8 cellular contexts compared by ENCODE assay signal in genomic region chr10:100338434-100339036, GRCh38. TPM values are rescaled to one million over a fixed set of nuclear protein-coding genes. Genes with fewer than 3 reads are reported as not detected.
A peak's percentile ranks its signal among the peaks of the same experiment; 100 is the strongest.
DNase-seq lines count a peak whose midpoint lies in the region; ATAC-seq and TF ChIP-seq lines count a peak whose summit lies in the region.

No MANE protein-coding gene starts in this region.

- peak overlapping the region in 6 of 11 experiments; percentile 0 to 50 (median 38); a peak in 9 of 22 replicates for H3K27ac ChIP-seq in BLaER1 treated with 17β-estradiol and CSF1 and Interleukin-3, amounts not matched to agents 10 nM and 100 nM
- no peak overlapping the region for H3K27ac ChIP-seq in mammary epithelial cell (ENCODE audit: insufficient read depth, low read depth, low read length)

- ATAC-seq in GM21619 (IDR thresholded peaks at IDR 0.05; ENCODE audit: unreplicated experiment) = peak; percentile 53
- no peak for ATAC-seq in HG03460 (IDR thresholded peaks at IDR 0.05; ENCODE audit: unreplicated experiment)

- H3K9ac ChIP-seq in BLaER1 treated with 17β-estradiol and CSF1 and Interleukin-3, amounts not matched to agents 10 nM and 100 nM = peak overlapping the region in 4 of 11 experiments; percentile 6 to 54 (median 30); a peak in 6 of 22 replicates
- H3K9ac ChIP-seq in mammary epithelial cell (ENCODE audit: insufficient read depth, low read length) = no peak overlapping the region

- 61% methylated on average over 4 of the region's 4 CpGs for WGBS in mammary epithelial cell (ENCODE audit: low coverage, missing lambda C conversion rate)

- no peaks in the 10 kb centered on the region for H3K79me2 ChIP-seq in mammary epithelial cell (ENCODE audit: insufficient read depth, low read length)

- no peaks in the 10 kb centered on the region for H4K20me1 ChIP-seq in BLaER1 treated with 17β-estradiol and CSF1 and Interleukin-3, amounts not matched to agents 10 nM and 100 nM
- H4K20me1 ChIP-seq in mammary epithelial cell (ENCODE audit: insufficient read depth, low read length) = no peaks in the 10 kb centered on the region

- no peak overlapping the region for H2AFZ ChIP-seq in mammary epithelial cell (ENCODE audit: low read depth, low read length)

- intact Hi-C loops in mammary epithelial cell (cut with micrococcal nuclease) = loop anchor here (1.0 to 5.0 kb wide), 4 partner anchors 34 to 170 kb away; no protein-coding TSS in a partner anchor

- dilution Hi-C loops in mammary epithelial cell (cut with HindIII; ENCODE audit: low sequenced_read_pairs) = loop anchor here (5.0 to 25.0 kb wide), 3 partner anchors 41 to 549 kb away; no protein-coding TSS in a partner anchor

- no peaks in the 10 kb centered on the region for H3K9me3 ChIP-seq in BLaER1 treated with 17β-estradiol and CSF1 and Interleukin-3, amounts not matched to agents 10 nM and 100 nM (replicated peaks in 1 of 11)
- H3K9me3 ChIP-seq in mammary epithelial cell (replicated peaks; ENCODE audit: insufficient read depth, low read length) = no peaks in the 10 kb centered on the region

- peak; percentile 89 to 95 for TF ChIP-seq CTCF in mammary epithelial cell (conservative IDR thresholded peaks at IDR 0.05 in 1 of 2, IDR thresholded peaks at IDR 0.05 in 1 of 2; ENCODE audit: extremely low read depth in 1 of 2, insufficient read depth in 1 of 2, low read depth in 1 of 2, low read length in 2 of 2)

- DNase-seq in NCI-H1930 (lab: John Stamatoyannopoulos, UW) = peak; percentile 35 to 55
- peak; percentile 51 to 74 (median 59) for DNase-seq in activated CD4-positive, CD25-positive, alpha-beta regulatory T cell (lab: John Stamatoyannopoulos, UW)
- DNase-seq in mammary epithelial cell = peak; percentile 38
- peak; percentile 69 for DNase-seq in kidney tubule cell (ENCODE audit: low spot score)
- peak; percentile 84 for DNase-seq in stimulated activated CD4-positive, alpha-beta T cell treated with anti-CD3 and anti-CD28 coated beads, Interleukin-4, amount 100 ng/mL, for 24 hours

- CTCF ChIA-PET in mammary epithelial cell (lab: Charles Lee; ENCODE audit: low non-redundant PET) = interaction anchor here (1.7 kb wide), 1 partner anchor 170 kb away, joined by 7 read pairs; no protein-coding TSS in a partner anchor

- H3K27me3 ChIP-seq in BLaER1 treated with 17β-estradiol and CSF1 and Interleukin-3, amounts not matched to agents 10 nM and 100 nM = no peaks in the 10 kb centered on the region
- H3K27me3 ChIP-seq in mammary epithelial cell (ENCODE audit: insufficient read depth, low read length) = no peaks in the 10 kb centered on the region

- in situ Hi-C loops in mammary epithelial cell (cut with MboI; ENCODE audit: low sequenced_read_pairs in 2 of 2) = loop anchor here (25.0 kb wide), 1 partner anchor 549 kb away; no protein-coding TSS in a partner anchor

- peaks cover 11 to 45% (median 15%) of the 10 kb centered on the region in 10 experiments for H3K4me1 ChIP-seq in BLaER1 treated with 17β-estradiol and CSF1 and Interleukin-3, amounts not matched to agents 10 nM and 100 nM
- H3K4me1 ChIP-seq in mammary epithelial cell (ENCODE audit: insufficient read depth, low read length) = no peaks in the 10 kb centered on the region

- no TSS peak for BruUV-seq in mammary epithelial cell (replicated peaks; lab: Mats Ljungman, UMichigan)

- H3K36me3 ChIP-seq in BLaER1 treated with 17β-estradiol and CSF1 and Interleukin-3, amounts not matched to agents 10 nM and 100 nM = no peaks in the 10 kb centered on the region
- H3K36me3 ChIP-seq in mammary epithelial cell (ENCODE audit: insufficient read depth, low read length) = no peaks in the 10 kb centered on the region

- H3K4me3 ChIP-seq in BLaER1 treated with 17β-estradiol and CSF1 and Interleukin-3, amounts not matched to agents 10 nM and 100 nM = peak overlapping the region in 1 of 10 experiments; percentile 22; a peak in 1 of 20 replicates
- H3K4me3 ChIP-seq in mammary epithelial cell (replicated peaks in 1 of 3; ENCODE audit: insufficient read depth in 1 of 3, low read depth in 2 of 3, low read length in 3 of 3) = no peak overlapping the region

- peak overlapping the region; percentile 61 to 92 (median 73) for H3K4me2 ChIP-seq in BLaER1 treated with 17β-estradiol and CSF1 and Interleukin-3, amounts not matched to agents 10 nM and 100 nM
- no peak overlapping the region for H3K4me2 ChIP-seq in mammary epithelial cell (ENCODE audit: insufficient read depth, low read depth, low read length)

RNA-seq across cellular contexts. Expression of gene SCD, which starts 8.5 kb away (rescaled TPM):
- 100 to 1,000 TPM; 348 to 939 TPM for total RNA-seq in mammary epithelial cell
- polyA plus RNA-seq in mammary epithelial cell = 1,049 TPM
- polyA minus RNA-seq in mammary epithelial cell = 2,037 TPM

RNA-seq across cellular contexts. Expression of gene PKD2L1, which starts 8.5 kb away (rescaled TPM):
- not detected for total RNA-seq in mammary epithelial cell
- not detected for polyA plus RNA-seq in mammary epithelial cell
- polyA minus RNA-seq in mammary epithelial cell = not detected

RNA-seq across cellular contexts. Expression of gene BLOC1S2, which starts 52.1 kb away (rescaled TPM):
- 10 to 100 TPM; 65.0 to 81.4 TPM for total RNA-seq in mammary epithelial cell
- polyA plus RNA-seq in mammary epithelial cell = 39.9 TPM
- polyA minus RNA-seq in mammary epithelial cell = 24.4 TPM
